In genomic region chr10:110840923-110841428, GRCh38 we compare ENCODE assay signal across 17 cellular contexts. TPM values are rescaled to one million over a fixed set of nuclear protein-coding genes. Genes with fewer than 3 reads are reported as not detected.
A peak's percentile ranks its signal among the peaks of the same experiment; 100 is the strongest.
DNase-seq lines count a peak whose midpoint lies in the region; ATAC-seq and TF ChIP-seq lines count a peak whose summit lies in the region.
"Had no signal": no experiment of that assay in that cellular context is flagged by ENCODE, and none has a peak within 500 bp of the region (broad histone marks: within the 10 kb centered on the region; RNA-seq: fewer than 3 reads in every experiment).

No MANE protein-coding gene starts in this region.

- 73% methylated on average over 2 of the region's 3 CpGs for WGBS in mammary epithelial cell (ENCODE audit: low coverage, missing lambda C conversion rate)
- WGBS in body of pancreas, 2 donors, result 45 to 60% methylated on average over 3 of the region's 3 CpGs
- 60 to 90% methylated on average over 3 of the region's 3 CpGs for WGBS in transverse colon (ENCODE audit: low coverage in 1 of 2), 2 donors

- H3K36me3 ChIP-seq in mammary epithelial cell (ENCODE audit: insufficient read depth, low read length), result no peaks in the 10 kb centered on the region
- no peaks in the 10 kb centered on the region for H3K36me3 ChIP-seq in body of pancreas (replicated peaks in 1 of 2; ENCODE audit: insufficient read depth in 1 of 2, low read depth in 2 of 2)
- H3K36me3 ChIP-seq in muscle layer of duodenum (ENCODE audit: control insufficient read depth in 1 of 2, insufficient read depth in 2 of 2, low read length in 2 of 2), result no peaks in the 10 kb centered on the region
- H3K36me3 ChIP-seq in transverse colon, result no peaks in the 10 kb centered on the region
- H3K36me3 ChIP-seq: cardiac muscle cell, tibial artery had no signal

- no peak overlapping the region for H3K4me2 ChIP-seq in mammary epithelial cell (ENCODE audit: insufficient read depth, low read depth, low read length)

- H3K9ac ChIP-seq in mammary epithelial cell (ENCODE audit: insufficient read depth, low read length), result no peak overlapping the region

- CTCF ChIA-PET in MCF 10A (lab: Yijun Ruan, JAX), result interaction anchor here (0.9 kb wide), 1 partner anchor 20 kb away, joined by 3 read pairs; no protein-coding TSS in a partner anchor
- CTCF ChIA-PET in mammary epithelial cell (lab: Charles Lee; ENCODE audit: low non-redundant PET), result no interaction called here

- in situ Hi-C loops in mammary epithelial cell (cut with MboI; ENCODE audit: low sequenced_read_pairs in 2 of 2), result no loop called here
- in situ Hi-C loops in transverse colon (cut with MboI; ENCODE audit: low pct_ligation_motif_present in 1 of 4, low pct_unique_long_range_greater_than_20kb in 1 of 4, low sequenced_read_pairs in 3 of 4), result no loop called here

- BruUV-seq in MCF 10A (replicated peaks; lab: Mats Ljungman, UMichigan) (no TSS peak), mammary epithelial cell (replicated peaks; lab: Mats Ljungman, UMichigan) (no TSS peak)

- TF ChIP-seq CTCF in MCF 10A (IDR thresholded peaks at IDR 0.05; ENCODE audit: unreplicated experiment), result no peak
- TF ChIP-seq CTCF in mammary epithelial cell (conservative IDR thresholded peaks at IDR 0.05 in 1 of 2, IDR thresholded peaks at IDR 0.05 in 1 of 2; ENCODE audit: extremely low read depth in 1 of 2, insufficient read depth in 1 of 2, low read depth in 1 of 2, low read length in 2 of 2), result no peak
- no peak for TF ChIP-seq CTCF in body of pancreas (IDR thresholded peaks at IDR 0.05)
- TF ChIP-seq CTCF in transverse colon (IDR thresholded peaks at IDR 0.05), result no peak

- no peak overlapping the region for H3K4me3 Mint-ChIP-seq in MCF 10A (ENCODE audit: unreplicated experiment)
- H3K4me3 Mint-ChIP-seq: activated CD4-positive, alpha-beta T cell treated with anti-CD3 and anti-CD28 coated beads for 36 hours; activated naive CD8-positive, alpha-beta T cell treated with anti-CD3 and anti-CD28 coated beads, Interleukin-2, amount 10 ng/mL, durations not matched to agents 7 days and 5 days; endodermal cell had no signal

- intact Hi-C loops in MCF 10A (cut with micrococcal nuclease), result no loop called here
- intact Hi-C loops in mammary epithelial cell (cut with micrococcal nuclease), result no loop called here
- intact Hi-C loops in body of pancreas (cut with DNase I), result no loop called here
- intact Hi-C loops in transverse colon (cut with DNase I; ENCODE audit: low total_unique reads), result no loop called here

- TF ChIP-seq POLR2A in body of pancreas (IDR thresholded peaks at IDR 0.05), result no peak
- no peak for TF ChIP-seq POLR2A in transverse colon (IDR thresholded peaks at IDR 0.05)

- peaks cover 6% of the 10 kb centered on the region for H3K36me3 Mint-ChIP-seq in MCF 10A (ENCODE audit: insufficient read depth, unreplicated experiment)
- H3K36me3 Mint-ChIP-seq: activated naive CD8-positive, alpha-beta T cell treated with anti-CD3 and anti-CD28 coated beads, Interleukin-2, amount 10 ng/mL, durations not matched to agents 7 days and 5 days had no signal

- H3K9me3 Mint-ChIP-seq in MCF 10A (ENCODE audit: unreplicated experiment), result no peaks in the 10 kb centered on the region
- H3K9me3 Mint-ChIP-seq: endodermal cell had no signal

- H3K27me3 Mint-ChIP-seq in MCF 10A (ENCODE audit: insufficient read depth, unreplicated experiment), result no peaks in the 10 kb centered on the region
- H3K27me3 Mint-ChIP-seq: activated CD4-positive, alpha-beta T cell treated with anti-CD3 and anti-CD28 coated beads for 36 hours; activated naive CD8-positive, alpha-beta T cell treated with anti-CD3 and anti-CD28 coated beads, Interleukin-2, amount 10 ng/mL, durations not matched to agents 7 days and 5 days had no signal

- H3K79me2 ChIP-seq in mammary epithelial cell (ENCODE audit: insufficient read depth, low read length), result no peaks in the 10 kb centered on the region

- H3K27me3 ChIP-seq in mammary epithelial cell (ENCODE audit: insufficient read depth, low read length), result no peaks in the 10 kb centered on the region
- no peaks in the 10 kb centered on the region for H3K27me3 ChIP-seq in body of pancreas
- no peaks in the 10 kb centered on the region for H3K27me3 ChIP-seq in muscle layer of duodenum (ENCODE audit: low read depth, low read length)
- no peaks in the 10 kb centered on the region for H3K27me3 ChIP-seq in transverse colon
- H3K27me3 ChIP-seq: cardiac muscle cell, tibial artery had no signal

- no peak overlapping the region for H3K4me3 ChIP-seq in mammary epithelial cell (replicated peaks in 1 of 3; ENCODE audit: insufficient read depth in 1 of 3, low read depth in 2 of 3, low read length in 3 of 3)
- H3K4me3 ChIP-seq in body of pancreas, result no peak overlapping the region
- H3K4me3 ChIP-seq in muscle layer of duodenum (ENCODE audit: low read depth in 1 of 2, low read length in 2 of 2), result no peak overlapping the region
- H3K4me3 ChIP-seq in transverse colon, result no peak overlapping the region
- H3K4me3 ChIP-seq: cardiac muscle cell, tibial artery had no signal

- no peak for TF ChIP-seq EP300 in transverse colon (IDR thresholded peaks at IDR 0.05; ENCODE audit: low read depth)

- H3K9me3 ChIP-seq in mammary epithelial cell (replicated peaks; ENCODE audit: insufficient read depth, low read length) (no peaks in the 10 kb centered on the region), body of pancreas (no peaks in the 10 kb centered on the region), muscle layer of duodenum (ENCODE audit: control insufficient read depth in 1 of 2, low read length in 2 of 2) (no peaks in the 10 kb centered on the region), transverse colon (no peaks in the 10 kb centered on the region)
- H3K9me3 ChIP-seq: tibial artery had no signal

- H2AFZ ChIP-seq in mammary epithelial cell (ENCODE audit: low read depth, low read length), result no peak overlapping the region

- H3K4me1 ChIP-seq in mammary epithelial cell (ENCODE audit: insufficient read depth, low read length), result peaks cover 14% of the 10 kb centered on the region
- H3K4me1 ChIP-seq in body of pancreas, result peaks cover 98% of the 10 kb centered on the region
- H3K4me1 ChIP-seq in muscle layer of duodenum (ENCODE audit: control insufficient read depth in 1 of 2, insufficient read depth in 2 of 2, low read length in 2 of 2), result peaks cover 17 to 25% of the 10 kb centered on the region in 2 donors
- H3K4me1 ChIP-seq in transverse colon, result peaks cover 58 to 100% (median 85%) of the 10 kb centered on the region in 4 donors

- peak overlapping the region; percentile 49 for H3K27ac Mint-ChIP-seq in MCF 10A (ENCODE audit: low read depth, unreplicated experiment)
- H3K27ac Mint-ChIP-seq: activated CD4-positive, alpha-beta T cell treated with anti-CD3 and anti-CD28 coated beads for 36 hours; endodermal cell had no signal

- POLR2A ChIA-PET in MCF 10A (lab: Yijun Ruan, JAX), result interaction anchor here (1.5 to 2.4 kb wide), 2 partner anchors 11 to 22 kb away, joined by 3 to 11 read pairs; no protein-coding TSS in a partner anchor

- dilution Hi-C loops in mammary epithelial cell (cut with HindIII; ENCODE audit: low sequenced_read_pairs), result no loop called here

- H4K20me1 ChIP-seq in mammary epithelial cell (ENCODE audit: insufficient read depth, low read length), result no peaks in the 10 kb centered on the region

- H3K4me1 Mint-ChIP-seq in MCF 10A (ENCODE audit: insufficient read depth, unreplicated experiment), result peaks cover 35% of the 10 kb centered on the region

- H3K27ac ChIP-seq in mammary epithelial cell (ENCODE audit: insufficient read depth, low read depth, low read length), result no peak overlapping the region
- H3K27ac ChIP-seq in body of pancreas, result peak overlapping the region; percentile 70 to 98 (median 94)
- peak overlapping the region; percentile 57 for H3K27ac ChIP-seq in muscle layer of duodenum (ENCODE audit: low read length)
- H3K27ac ChIP-seq in transverse colon, result peak overlapping the region; percentile 80 to 91 (median 90)
- H3K27ac ChIP-seq: tibial artery had no signal

- ATAC-seq in body of pancreas (no peak), HG03442 (IDR thresholded peaks at IDR 0.05; ENCODE audit: unreplicated experiment) (no peak)

- DNase-seq in MCF 10A (ENCODE audit: unreplicated experiment) (no peak), mammary epithelial cell (no peak), body of pancreas (no peak), transverse colon (peak; percentile 33), foreskin melanocyte (no peak), D341Med (ENCODE audit: low spot score) (no peak)
- DNase-seq: activated naive CD8-positive, alpha-beta T cell treated with anti-CD3 and anti-CD28 coated beads, Interleukin-2, amount 10 ng/mL, durations not matched to agents 7 days and 5 days; endodermal cell; MV-4-11; NK-92 treated with Interleukin-12 subunit alpha and Interleukin-12 subunit beta, amount 100 ng/mL, for 24 hours; SIG-M5; T-helper 9 cell had no signal

RNA-seq across cellular contexts. Expression of gene PDCD4, which starts 30.8 kb away (rescaled TPM):
- total RNA-seq in MCF 10A (2022), result 80.7 and 133 TPM in 2 replicates
- total RNA-seq in mammary epithelial cell, result 100 to 1,000 TPM; 123 to 133 TPM
- 47.0 TPM for polyA plus RNA-seq in mammary epithelial cell
- 80.5 TPM for polyA minus RNA-seq in mammary epithelial cell
- 100 to 1,000 TPM; 332 to 458 TPM for total RNA-seq in body of pancreas
- total RNA-seq in transverse colon, result 100 to 1,000 TPM in 3 of 4 donors, 10 to 100 TPM in 1; 98.3 to 724 (median 511) TPM
